In the genomic region with DNA sequence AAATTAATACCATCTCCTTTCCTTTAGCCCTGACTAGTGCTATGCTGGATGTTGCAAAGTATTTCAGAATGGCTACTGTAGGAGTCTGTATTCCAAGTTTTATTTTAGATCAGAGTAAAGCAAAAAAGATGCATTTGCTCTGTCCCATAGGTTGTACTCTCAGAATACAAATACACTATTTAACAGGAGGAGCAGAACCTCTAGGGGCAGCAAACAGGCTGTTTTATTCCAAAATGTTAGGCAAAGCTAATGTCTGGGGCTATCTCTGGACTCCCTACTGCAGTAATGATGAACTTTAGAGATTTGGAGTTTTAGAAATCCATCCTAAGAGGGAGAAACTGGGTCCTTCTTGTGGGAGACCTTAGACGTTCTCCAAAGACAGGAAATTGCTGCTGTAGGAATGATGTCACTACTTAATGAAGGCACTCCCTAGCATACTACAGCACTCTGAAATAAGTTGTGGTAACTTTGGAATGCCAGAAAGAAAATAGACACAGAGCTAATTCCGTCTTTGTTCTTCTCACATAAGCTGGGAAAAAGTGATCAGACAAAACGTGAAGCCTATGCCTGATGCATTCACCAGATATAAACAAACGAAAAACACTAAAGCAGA, we compare ENCODE assay signal across 1 cellular context.
TF ChIP-seq lines count a peak whose summit lies in the region.

No MANE protein-coding gene starts in this region.

TF ChIP-seq in GM23338, 12 proteins besides CTCF, POLR2A, EP300 and RAD21:
- no peak for TF ChIP-seq ZNF462 (CRISPR knock-in tag; IDR thresholded peaks at IDR 0.05)
- TF ChIP-seq EZH2 (IDR thresholded peaks at IDR 0.05; ENCODE audit: low read depth, unreplicated experiment), result no peak
- no peak for TF ChIP-seq JUNB (IDR thresholded peaks at IDR 0.05; ENCODE audit: unreplicated experiment)
- no peak for TF ChIP-seq EZH2phosphoT487 (IDR thresholded peaks at IDR 0.05; ENCODE audit: unreplicated experiment)
- no peak for TF ChIP-seq CREB1 (CRISPR knock-in tag; IDR thresholded peaks at IDR 0.05; ENCODE audit: low read depth)
- TF ChIP-seq ETS1 (IDR thresholded peaks at IDR 0.05), result no peak
- no peak for TF ChIP-seq ZNF114 (CRISPR knock-in tag; IDR thresholded peaks at IDR 0.05)
- TF ChIP-seq REST (IDR thresholded peaks at IDR 0.05; ENCODE audit: unreplicated experiment), result no peak
- no peak for TF ChIP-seq ZNF331 (CRISPR knock-in tag; IDR thresholded peaks at IDR 0.05; ENCODE audit: low read depth)
